ENCODE assay signal across 9 cellular contexts in genomic region chr11:76151561-76152085, GRCh38. TPM values are rescaled to one million over a fixed set of nuclear protein-coding genes. Genes with fewer than 3 reads are reported as not detected.
DNase-seq lines count a peak whose midpoint lies in the region; ATAC-seq, FAIRE-seq and TF ChIP-seq lines count a peak whose summit lies in the region.
"Had no signal": no experiment of that assay in that cellular context is flagged by ENCODE, and none has a peak within 500 bp of the region (broad histone marks: within the 10 kb centered on the region; RNA-seq: fewer than 3 reads in every experiment).

No MANE protein-coding gene starts in this region.

- no peak for TF ChIP-seq RAD21 in HepG2 (CRISPR knock-in tag; IDR thresholded peaks at IDR 0.05)

- intact Hi-C loops in HepG2 (cut with micrococcal nuclease; ENCODE audit: unreplicated experiment), result loop anchor here (1.0 kb wide), 1 partner anchor 254 kb away; no protein-coding TSS in a partner anchor

- TF ChIP-seq CTCF in DND-41 (IDR thresholded peaks at IDR 0.05; ENCODE audit: borderline replicate concordance, extremely low read depth, low read length, poor library complexity, severe bottlenecking), result no peak
- no peak for TF ChIP-seq CTCF in Peyer's patch (IDR thresholded peaks at IDR 0.05)
- no peak for TF ChIP-seq CTCF in HepG2 (CRISPR knock-in tag; IDR thresholded peaks at IDR 0.05)
- no peak for TF ChIP-seq CTCF in BE2C (IDR thresholded peaks at IDR 0.05; ENCODE audit: low read depth, low read length)

- no peaks in the 10 kb centered on the region for H3K27me3 ChIP-seq in ACC112 (ENCODE audit: insufficient read depth, low read length)
- peaks cover 8% of the 10 kb centered on the region for H3K27me3 ChIP-seq in DND-41 (ENCODE audit: insufficient read depth, low read length, poor library complexity)
- no peaks in the 10 kb centered on the region for H3K27me3 ChIP-seq in Peyer's patch
- H3K27me3 ChIP-seq in HepG2 (ENCODE audit: control insufficient read depth in 1 of 2, insufficient read depth in 2 of 2, low read length in 2 of 2), result no peaks in the 10 kb centered on the region
- H3K27me3 ChIP-seq in BE2C, result no peaks in the 10 kb centered on the region

- H3K27ac ChIP-seq in ACC112 (ENCODE audit: low read depth, low read length) (no peak overlapping the region), DND-41 (ENCODE audit: low read length) (no peak overlapping the region), Peyer's patch (no peak overlapping the region), HepG2 (ENCODE audit: extremely low read length, insufficient read depth, low read length) (no peak overlapping the region)
- H3K27ac ChIP-seq: neutrophil had no signal

- BruUV-seq in HepG2 (replicated peaks; lab: Mats Ljungman, UMichigan), result no TSS peak

- TF ChIP-seq EP300 in HepG2 (IDR thresholded peaks at IDR 0.05; ENCODE audit: low read depth in 2 of 2, low read length in 2 of 2) (no peak), HepG2 (CRISPR knock-in tag; IDR thresholded peaks at IDR 0.05; ENCODE audit: borderline replicate concordance) (no peak)

- CTCF ChIA-PET in HepG2 (lab: Yijun Ruan, JAX; ENCODE audit: low intra/inter-chr PET ratio, low total read pairs), result interaction anchor here (2.3 kb wide), 1 partner anchor 255 kb away, joined by 14 read pairs; no protein-coding TSS in a partner anchor

- POLR2A ChIA-PET in HepG2 (lab: Yijun Ruan, JAX), result no interaction called here

- DNase-seq in DND-41 (no peak), Peyer's patch (peak in 2 of 3 donors; percentile 41 to 56), HepG2 (ENCODE audit: low spot score) (no peak), BE2C (no peak)

- in situ Hi-C loops in HepG2 (cut with HindIII; ENCODE audit: extremely low pct_ligation_motif_present, low pct_unique_long_range_greater_than_20kb), result loop anchor here (5.0 kb wide), 1 partner anchor 249 kb away; no protein-coding TSS in a partner anchor

- H3K79me2 ChIP-seq in ACC112 (ENCODE audit: control insufficient read depth, insufficient read depth, low read length, unreplicated experiment), result no peaks in the 10 kb centered on the region
- H3K79me2 ChIP-seq in DND-41 (ENCODE audit: insufficient read depth, low read length), result no peaks in the 10 kb centered on the region
- H3K79me2 ChIP-seq in HepG2 (ENCODE audit: insufficient read depth, low read length), result no peaks in the 10 kb centered on the region

- TF ChIP-seq POLR2A in Peyer's patch (IDR thresholded peaks at IDR 0.05) (no peak), HepG2 (IDR thresholded peaks at IDR 0.05; ENCODE audit: insufficient read depth in 1 of 2, low read depth in 2 of 2, low read length in 2 of 2) (no peak)

- H3K4me3 ChIP-seq in ACC112 (ENCODE audit: low read depth, low read length) (peak overlapping the region; percentile 77), DND-41 (ENCODE audit: low read depth in 1 of 2, low read length in 2 of 2) (no peak overlapping the region), Peyer's patch (peak overlapping the region in 1 of 4 donors; percentile 48), HepG2 (replicated peaks in 1 of 3; ENCODE audit: insufficient read depth in 1 of 3, low read depth in 2 of 3, low read length in 3 of 3) (no peak overlapping the region), BE2C (ENCODE audit: low read depth, low read length) (no peak overlapping the region)

- no peak for FAIRE-seq in HepG2 (lab: Jason Lieb, UNC)

- H4K20me1 ChIP-seq in DND-41 (ENCODE audit: insufficient read depth, low read length) (no peaks in the 10 kb centered on the region), HepG2 (ENCODE audit: insufficient read depth, low read length) (no peaks in the 10 kb centered on the region)

- WGBS in HepG2 (ENCODE audit: low lambda C conversion rate), result 85% methylated on average over 5 of the region's 5 CpGs

- H3K9me3 ChIP-seq in DND-41 (ENCODE audit: insufficient read depth, low read length, severe bottlenecking) (no peaks in the 10 kb centered on the region), Peyer's patch (no peaks in the 10 kb centered on the region), HepG2 (ENCODE audit: low read length) (no peaks in the 10 kb centered on the region), BE2C (no peaks in the 10 kb centered on the region)
- H3K9me3 ChIP-seq: neutrophil had no signal

- ATAC-seq in DND-41 (ENCODE audit: insufficient read depth, low read depth), result 0 out of 3 replicates have a peak, but pooled peaks have one; percentile 8
- ATAC-seq in HepG2, result no peak
- no peak for ATAC-seq in GM18511 (IDR thresholded peaks at IDR 0.05; ENCODE audit: unreplicated experiment)
- no peak for ATAC-seq in GM18517 (IDR thresholded peaks at IDR 0.05; ENCODE audit: unreplicated experiment)
- no peak for ATAC-seq in GM18498 (IDR thresholded peaks at IDR 0.05; ENCODE audit: unreplicated experiment)

- H3K4me1 ChIP-seq in ACC112 (ENCODE audit: control insufficient read depth, insufficient read depth, low read length, unreplicated experiment) (peaks cover 5% of the 10 kb centered on the region), DND-41 (ENCODE audit: insufficient read depth, low read length) (peaks cover 7% of the 10 kb centered on the region; the same call in 1 of the 2 replicates), Peyer's patch (peaks cover 8 to 23% (median 12%) of the 10 kb centered on the region in 4 donors), HepG2 (ENCODE audit: insufficient read depth, low read length) (peaks cover 93% of the 10 kb centered on the region), BE2C (peaks cover 15% of the 10 kb centered on the region)

- H3K4me2 ChIP-seq in DND-41 (ENCODE audit: insufficient read depth, low read length) (peak overlapping the region; percentile 24; the same call in 1 of the 2 replicates), HepG2 (ENCODE audit: low read depth, low read length) (peak overlapping the region; percentile 85)

- H2AFZ ChIP-seq in ACC112 (ENCODE audit: low read length, unreplicated experiment) (peak overlapping the region; percentile 92), DND-41 (ENCODE audit: low read depth, low read length) (peak overlapping the region; percentile 56; the same call in 1 of the 2 replicates), HepG2 (ENCODE audit: low read length) (no peak overlapping the region)

- H3K36me3 ChIP-seq in ACC112 (ENCODE audit: insufficient read depth, low read length), result no peaks in the 10 kb centered on the region
- no peaks in the 10 kb centered on the region for H3K36me3 ChIP-seq in DND-41 (ENCODE audit: insufficient read depth, low read length)
- no peaks in the 10 kb centered on the region for H3K36me3 ChIP-seq in Peyer's patch
- H3K36me3 ChIP-seq in HepG2 (replicated peaks in 1 of 2; ENCODE audit: control insufficient read depth in 1 of 2, insufficient read depth in 2 of 2, low read length in 2 of 2), result no peaks in the 10 kb centered on the region
- H3K36me3 ChIP-seq in BE2C, result no peaks in the 10 kb centered on the region
- H3K36me3 ChIP-seq: neutrophil had no signal

- H3K9ac ChIP-seq in DND-41 (ENCODE audit: low read depth, low read length) (no peak overlapping the region), HepG2 (ENCODE audit: insufficient read depth, low read depth, low read length) (no peak overlapping the region)

TF ChIP-seq in HepG2, 621 proteins besides CTCF, POLR2A, EP300 and RAD21 (continues in another document):
- TF ChIP-seq, protein P1, sequence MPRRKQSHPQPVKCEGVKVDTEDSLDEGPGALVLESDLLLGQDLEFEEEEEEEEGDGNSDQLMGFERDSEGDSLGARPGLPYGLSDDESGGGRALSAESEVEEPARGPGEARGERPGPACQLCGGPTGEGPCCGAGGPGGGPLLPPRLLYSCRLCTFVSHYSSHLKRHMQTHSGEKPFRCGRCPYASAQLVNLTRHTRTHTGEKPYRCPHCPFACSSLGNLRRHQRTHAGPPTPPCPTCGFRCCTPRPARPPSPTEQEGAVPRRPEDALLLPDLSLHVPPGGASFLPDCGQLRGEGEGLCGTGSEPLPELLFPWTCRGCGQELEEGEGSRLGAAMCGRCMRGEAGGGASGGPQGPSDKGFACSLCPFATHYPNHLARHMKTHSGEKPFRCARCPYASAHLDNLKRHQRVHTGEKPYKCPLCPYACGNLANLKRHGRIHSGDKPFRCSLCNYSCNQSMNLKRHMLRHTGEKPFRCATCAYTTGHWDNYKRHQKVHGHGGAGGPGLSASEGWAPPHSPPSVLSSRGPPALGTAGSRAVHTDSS (CRISPR knock-in tag; conservative IDR thresholded peaks at IDR 0.05), result no peak
- 0 out of 2 replicates have a peak, but pooled peaks have one; percentile 17 for TF ChIP-seq ZNF891 (CRISPR knock-in tag; IDR thresholded peaks at IDR 0.05)

RNA-seq across cellular contexts. Expression of gene WNT11, which starts 54.7 kb away (rescaled TPM):
- total RNA-seq in Peyer's patch (1 to 10 TPM; 6.6 to 7.5 (median 6.9) TPM), HepG2 (2016; rRNA removed; fragmentation: Illumina TruSeq; extraction: Trizol) (0.66 TPM in 1 of 2 replicates, not detected in the other)
- total RNA-seq in HepG2 (2016; cell fraction: cytosol; rRNA removed; fragmentation: Illumina TruSeq; extraction: Trizol; ENCODE audit: low read depth), result 0.51 TPM in 1 of 2 replicates, not detected in the other
- total RNA-seq in HepG2 (2016; cell fraction: insoluble cytoplasmic fraction; rRNA removed; fragmentation: Illumina TruSeq; extraction: Trizol), result 0.18 and 0.71 TPM in 2 replicates
- total RNA-seq in HepG2 (2016; cell fraction: membrane; rRNA removed; fragmentation: Illumina TruSeq; extraction: Trizol), result 0.21 and 0.25 TPM in 2 replicates
- 0.50 and 0.69 TPM in 2 replicates for total RNA-seq in HepG2 (2016; cell fraction: nucleus; rRNA removed; fragmentation: Illumina TruSeq; extraction: Trizol)
- 0.34 and 0.42 TPM in 2 replicates for polyA plus RNA-seq in HepG2 (2011; rRNA removed)
- 0.44 and 0.47 TPM in 2 replicates for polyA plus RNA-seq in HepG2 (2011; cell fraction: cytosol; rRNA removed)
- polyA plus RNA-seq in HepG2 (2011; cell fraction: nucleus; rRNA removed), result 0.74 and 1.2 TPM in 2 replicates
- polyA plus RNA-seq in HepG2 (2012), result 0.16 and 0.33 TPM in 2 replicates
- 0.09 and 0.11 TPM in 2 replicates for polyA plus RNA-seq in HepG2 (2016; cell fraction: cytosol; fragmentation: Illumina TruSeq; extraction: Trizol; ENCODE audit: low read depth)
- 0.16 and 0.44 TPM in 2 replicates for polyA plus RNA-seq in HepG2 (2016; cell fraction: insoluble cytoplasmic fraction; fragmentation: Illumina TruSeq; extraction: Trizol; ENCODE audit: low read depth)
- not detected in 2 replicates for polyA plus RNA-seq in HepG2 (2016; cell fraction: membrane; fragmentation: Illumina TruSeq; extraction: Trizol; ENCODE audit: low read depth)
- polyA plus RNA-seq in HepG2 (2016; cell fraction: nucleus; fragmentation: Illumina TruSeq; extraction: Trizol; ENCODE audit: insufficient read depth, low read depth), result 0.95 and 1.1 TPM in 2 replicates
- 1.5 and 1.6 TPM in 2 replicates for polyA minus RNA-seq in HepG2 (2011; rRNA and poly(A)+ RNA removed; ENCODE audit: low replicate concordance)
- polyA minus RNA-seq in HepG2 (2011; cell fraction: cytosol; rRNA and poly(A)+ RNA removed), result 1.7 TPM in 1 of 2 replicates, not detected in the other
- polyA minus RNA-seq in HepG2 (2011; cell fraction: nucleus; rRNA and poly(A)+ RNA removed), result not detected in 2 replicates
- polyA plus RNA-seq in BE2C (2012; ENCODE audit: insufficient read depth, insufficient read length, low read depth), result 1.8 TPM

Comparison
In these comparisons a context has a peak if more than half of its experiments do, and no peak if none do; other contexts are left out.
1. DNase-seq: peak in Peyer's patch (2 of 3); none in DND-41 (single experiment), HepG2 (single experiment) and BE2C (single experiment).